Comparison of ENCODE assay signal across 1 cellular context in genomic region chr17:45231481-45232116, GRCh38.
TF ChIP-seq lines count a peak whose summit lies in the region.

No MANE protein-coding gene starts in this region.

TF ChIP-seq in HepG2, 621 proteins besides CTCF, POLR2A, EP300 and RAD21 (continued from another document and continues in another):
- peak; percentile 31; the same call in 1 of the 2 replicates for TF ChIP-seq ARID4A (CRISPR knock-in tag; IDR thresholded peaks at IDR 0.05; ENCODE audit: borderline replicate concordance)
- 0 out of 2 replicates have a peak, but pooled peaks have one; percentile 62 for TF ChIP-seq ZNF333 (CRISPR knock-in tag; IDR thresholded peaks at IDR 0.05; ENCODE audit: borderline replicate concordance)
- TF ChIP-seq CCDC6 (CRISPR knock-in tag; IDR thresholded peaks at IDR 0.05): no peak
- 0 out of 2 replicates have a peak, but pooled peaks have one; percentile 53 for TF ChIP-seq E2F5 (CRISPR knock-in tag; conservative IDR thresholded peaks at IDR 0.05)
- 0 out of 2 replicates have a peak, but pooled peaks have one; percentile 19 for TF ChIP-seq MEIS1 (CRISPR knock-in tag; IDR thresholded peaks at IDR 0.05; ENCODE audit: borderline replicate concordance)
- TF ChIP-seq ZNF142 (CRISPR knock-in tag; IDR thresholded peaks at IDR 0.05): peak; percentile 25; the same call in 1 of the 2 replicates
- TF ChIP-seq HIVEP1 (CRISPR knock-in tag; IDR thresholded peaks at IDR 0.05): peak; percentile 30
- TF ChIP-seq ZNF580 (CRISPR knock-in tag; IDR thresholded peaks at IDR 0.05; ENCODE audit: borderline replicate concordance, low read depth): peak; percentile 72; the same call in 1 of the 2 replicates
- TF ChIP-seq POGK (CRISPR knock-in tag; conservative IDR thresholded peaks at IDR 0.05): 0 out of 2 replicates have a peak, but pooled peaks have one; percentile 30
- peak; percentile 69; the same call in 1 of the 2 replicates for TF ChIP-seq RFXAP (CRISPR knock-in tag; IDR thresholded peaks at IDR 0.05; ENCODE audit: borderline replicate concordance)
- no peak for TF ChIP-seq ETS1 (CRISPR knock-in tag; IDR thresholded peaks at IDR 0.05)
- no peak for TF ChIP-seq ZNF512B (CRISPR knock-in tag; IDR thresholded peaks at IDR 0.05; ENCODE audit: borderline replicate concordance)
- TF ChIP-seq ZBTB33 (CRISPR knock-in tag; IDR thresholded peaks at IDR 0.05): peak; percentile 54; the same call in 1 of the 2 replicates
- TF ChIP-seq ETV5 (CRISPR knock-in tag; IDR thresholded peaks at IDR 0.05; ENCODE audit: borderline replicate concordance): peak; percentile 47; the same call in 1 of the 2 replicates
- no peak for TF ChIP-seq NFIC (IDR thresholded peaks at IDR 0.05; ENCODE audit: low read length)
- TF ChIP-seq ERF (CRISPR knock-in tag; IDR thresholded peaks at IDR 0.05): peak; percentile 59; the same call in 1 of the 2 replicates
- no peak for TF ChIP-seq BRF2 (CRISPR knock-in tag; IDR thresholded peaks at IDR 0.05)
- peak; percentile 55; the same call in 1 of the 2 replicates for TF ChIP-seq IRF9 (CRISPR knock-in tag; IDR thresholded peaks at IDR 0.05; ENCODE audit: borderline replicate concordance)
- TF ChIP-seq SNAI1 (CRISPR knock-in tag; IDR thresholded peaks at IDR 0.05; ENCODE audit: borderline replicate concordance): peak; percentile 83; the same call in 1 of the 2 replicates
- TF ChIP-seq MIER3 (CRISPR knock-in tag; IDR thresholded peaks at IDR 0.05; ENCODE audit: borderline replicate concordance): peak; percentile 51; the same call in 1 of the 2 replicates
- TF ChIP-seq CAMTA2 (CRISPR knock-in tag; IDR thresholded peaks at IDR 0.05; ENCODE audit: borderline replicate concordance): peak; percentile 84; the same call in 1 of the 2 replicates
- TF ChIP-seq ZNF775 (CRISPR knock-in tag; IDR thresholded peaks at IDR 0.05; ENCODE audit: borderline replicate concordance): no peak
- TF ChIP-seq SALL2 (CRISPR knock-in tag; IDR thresholded peaks at IDR 0.05): peak; percentile 60; the same call in 1 of the 2 replicates
- TF ChIP-seq FOXC1 (CRISPR knock-in tag; IDR thresholded peaks at IDR 0.05; ENCODE audit: borderline replicate concordance): peak; percentile 66; the same call in 1 of the 2 replicates
- TF ChIP-seq ZNF180 (CRISPR knock-in tag; IDR thresholded peaks at IDR 0.05; ENCODE audit: borderline replicate concordance, low read depth): peak; percentile 44; the same call in 1 of the 2 replicates
- TF ChIP-seq HNF4A (CRISPR knock-in tag; IDR thresholded peaks at IDR 0.05): peak; percentile 14; the same call in 1 of the 2 replicates
- TF ChIP-seq SP1 (IDR thresholded peaks at IDR 0.05): no peak
- TF ChIP-seq SP1 (CRISPR knock-in tag; IDR thresholded peaks at IDR 0.05): peak; percentile 77
